19 cellular contexts compared by ENCODE assay signal in genomic region chr18:57141208-57142129, GRCh38. TPM values are rescaled to one million over a fixed set of nuclear protein-coding genes. Genes with fewer than 3 reads are reported as not detected.
DNase-seq lines count a peak whose midpoint lies in the region; ATAC-seq and TF ChIP-seq lines count a peak whose summit lies in the region.
"Had no signal": no experiment of that assay in that cellular context is flagged by ENCODE, and none has a peak within 500 bp of the region (broad histone marks: within the 10 kb centered on the region; RNA-seq: fewer than 3 reads in every experiment).

No MANE protein-coding gene starts in this region.

- H3K27ac ChIP-seq in RWPE1 (no peak overlapping the region), left lung (no peak overlapping the region)

- H3K27me3 Mint-ChIP-seq in glutamatergic neuron (ENCODE audit: unreplicated experiment): peaks cover 4% of the 10 kb centered on the region

- TF ChIP-seq CTCF in RWPE1 (conservative IDR thresholded peaks at IDR 0.05; ENCODE audit: low read depth) (no peak), left lung (IDR thresholded peaks at IDR 0.05) (no peak), glutamatergic neuron (IDR thresholded peaks at IDR 0.05; ENCODE audit: partially characterized antibody, unreplicated experiment) (no peak)

- peak; percentile 34 for DNase-seq in DMS153 treated with DMSO at 0.1 percent for 48 hours (lab: John Stamatoyannopoulos, UW; ENCODE audit: unreplicated experiment)
- peak; percentile 88 for DNase-seq in NCI-H146 (lab: John Stamatoyannopoulos, UW)
- DNase-seq in RWPE1 (ENCODE audit: low spot score): peak; percentile 3
- no peak for DNase-seq in left lung
- DNase-seq in glutamatergic neuron: no peak
- DNase-seq in activated T-cell treated with anti-CD3 and anti-CD28 coated beads, Interleukin-2, amount 50 U/mL, for 1 hour: no peak
- DNase-seq: activated CD4-positive, alpha-beta T cell treated with anti-CD3 and anti-CD28 coated beads for 4 hours; activated T-cell treated with anti-CD3 and anti-CD28 coated beads, Interleukin-2, amount 50 U/mL, for 72 hours; dermis blood vessel endothelial cell; DMS53; foreskin fibroblast; islet precursor cell; naive thymus-derived CD8-positive, alpha-beta T cell; NCI-H1694 had no signal

- no peaks in the 10 kb centered on the region for H3K36me3 ChIP-seq in left lung

- H3K27me3 ChIP-seq in left lung: no peaks in the 10 kb centered on the region

- ATAC-seq in left lung: peak; percentile 32
- no peak for ATAC-seq in GM18502 (IDR thresholded peaks at IDR 0.05; ENCODE audit: poor library complexity, unreplicated experiment)
- no peak for ATAC-seq in HG03095 (IDR thresholded peaks at IDR 0.05; ENCODE audit: unreplicated experiment)
- ATAC-seq: naive thymus-derived CD8-positive, alpha-beta T cell; Panc1; stimulated activated effector memory CD8-positive, alpha-beta T cell treated with anti-CD3 and anti-CD28 coated beads, Interleukin-12 subunit alpha, Interleukin-12 subunit beta, amount 100 ng/mL, for 72 hours had no signal

- CTCF ChIA-PET in RWPE1 (lab: Yijun Ruan, JAX): no interaction called here

- peaks cover 4% of the 10 kb centered on the region for H3K36me3 Mint-ChIP-seq in glutamatergic neuron (ENCODE audit: unreplicated experiment)
- H3K36me3 Mint-ChIP-seq: naive thymus-derived CD8-positive, alpha-beta T cell; stimulated activated effector memory CD8-positive, alpha-beta T cell treated with anti-CD3 and anti-CD28 coated beads, Interleukin-12 subunit alpha, Interleukin-12 subunit beta, amount 100 ng/mL, for 72 hours had no signal

- H3K4me3 ChIP-seq in left lung: no peak overlapping the region

- H3K27ac Mint-ChIP-seq in glutamatergic neuron (ENCODE audit: unreplicated experiment): no peak overlapping the region
- H3K27ac Mint-ChIP-seq: activated T-cell treated with anti-CD3 and anti-CD28 coated beads, Interleukin-2, amount 50 U/mL, for 72 hours; naive thymus-derived CD8-positive, alpha-beta T cell; stimulated activated effector memory CD8-positive, alpha-beta T cell treated with anti-CD3 and anti-CD28 coated beads, Interleukin-12 subunit alpha, Interleukin-12 subunit beta, amount 100 ng/mL, for 72 hours had no signal

- no peaks in the 10 kb centered on the region for H3K9me3 ChIP-seq in left lung

- POLR2A ChIA-PET in RWPE1 (lab: Yijun Ruan, JAX; ENCODE audit: low non-redundant PET): no interaction called here

- H3K4me1 Mint-ChIP-seq in glutamatergic neuron (ENCODE audit: low read depth, unreplicated experiment): no peaks in the 10 kb centered on the region
- H3K4me1 Mint-ChIP-seq: naive thymus-derived CD8-positive, alpha-beta T cell; stimulated activated effector memory CD8-positive, alpha-beta T cell treated with anti-CD3 and anti-CD28 coated beads, Interleukin-12 subunit alpha, Interleukin-12 subunit beta, amount 100 ng/mL, for 72 hours had no signal

- H3K4me3 Mint-ChIP-seq in glutamatergic neuron (ENCODE audit: unreplicated experiment): no peak overlapping the region
- H3K4me3 Mint-ChIP-seq: activated T-cell treated with anti-CD3 and anti-CD28 coated beads, Interleukin-2, amount 50 U/mL, for 72 hours; naive thymus-derived CD8-positive, alpha-beta T cell; stimulated activated effector memory CD8-positive, alpha-beta T cell treated with anti-CD3 and anti-CD28 coated beads, Interleukin-12 subunit alpha, Interleukin-12 subunit beta, amount 100 ng/mL, for 72 hours had no signal

- no peaks in the 10 kb centered on the region for H3K4me1 ChIP-seq in left lung

- intact Hi-C loops in left lung (cut with DNase I): no loop called here

- peaks cover 2% of the 10 kb centered on the region for H3K9me3 Mint-ChIP-seq in glutamatergic neuron (ENCODE audit: unreplicated experiment)
- H3K9me3 Mint-ChIP-seq: activated T-cell treated with anti-CD3 and anti-CD28 coated beads, Interleukin-2, amount 50 U/mL, for 72 hours; stimulated activated effector memory CD8-positive, alpha-beta T cell treated with anti-CD3 and anti-CD28 coated beads, Interleukin-12 subunit alpha, Interleukin-12 subunit beta, amount 100 ng/mL, for 72 hours had no signal

RNA-seq across cellular contexts. Expression of gene BOD1L2, which starts 5.4 kb away (rescaled TPM):
- not detected for total RNA-seq in left lung
- not detected for total RNA-seq in glutamatergic neuron (ENCODE audit: unreplicated experiment)
- total RNA-seq: activated T-cell treated with anti-CD3 and anti-CD28 coated beads, Interleukin-2, amount 50 U/mL, for 72 hours; dermis blood vessel endothelial cell; naive thymus-derived CD8-positive, alpha-beta T cell; T-helper 1 cell treated with Interleukin-12 subunit alpha and Interleukin-12 subunit beta and Interleukin-4 antibody, amounts not matched to agents 30 ng/mL and 1 ng/mL, for 36 hours had no signal

Comparison
In these comparisons a context has a peak if more than half of its experiments do, and no peak if none do; other contexts are left out.
1. DNase-seq: peak in DMS153 treated with DMSO at 0.1 percent for 48 hours (single experiment), NCI-H146 (single experiment) and RWPE1 (single experiment); none in left lung (0 of 2), glutamatergic neuron (single experiment) and activated T-cell treated with anti-CD3 and anti-CD28 coated beads, Interleukin-2, amount 50 U/mL, for 1 hour (single experiment).